ENCODE assay signal across 12 cellular contexts in the genomic region with DNA sequence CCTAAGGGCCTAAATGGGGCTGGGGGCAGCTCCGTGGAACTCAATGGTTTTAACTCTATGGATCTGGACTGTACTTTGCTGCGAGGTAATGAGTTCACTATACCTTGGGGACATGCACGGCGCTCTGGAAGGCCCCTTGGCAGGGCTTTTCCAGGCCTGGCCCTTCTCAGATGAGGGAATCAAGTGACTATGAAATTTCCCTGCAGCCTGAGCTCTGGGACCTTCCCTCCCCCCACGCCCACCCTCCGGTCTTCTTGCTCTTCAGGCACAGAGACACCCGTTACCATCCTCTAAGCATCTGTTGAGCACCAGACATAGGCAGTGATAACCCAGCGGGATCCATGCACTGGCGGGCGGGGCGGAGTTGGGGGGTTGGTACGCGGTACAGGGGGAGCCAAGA.
"Had no signal": no experiment of that assay in that cellular context is flagged by ENCODE, and none has a peak within 500 bp of the region (broad histone marks: within the 10 kb centered on the region; RNA-seq: fewer than 3 reads in every experiment).

No MANE protein-coding gene starts in this region.

- H3K27ac ChIP-seq: gastroesophageal sphincter, parathyroid adenoma had no signal

- H3K27me3 Mint-ChIP-seq: activated naive CD8-positive, alpha-beta T cell treated with anti-CD3 and anti-CD28 coated beads, Interleukin-2, amount 10 ng/mL, durations not matched to agents 7 days and 5 days; type B pancreatic cell had no signal

- H3K4me3 ChIP-seq: gastroesophageal sphincter had no signal

- H3K9me3 ChIP-seq: gastroesophageal sphincter had no signal

- H3K36me3 ChIP-seq: gastroesophageal sphincter had no signal

- H3K79me2 ChIP-seq: parathyroid adenoma had no signal

- H3K36me3 Mint-ChIP-seq: activated naive CD8-positive, alpha-beta T cell treated with anti-CD3 and anti-CD28 coated beads, Interleukin-2, amount 10 ng/mL, durations not matched to agents 7 days and 5 days had no signal

- DNase-seq: activated naive CD4-positive, alpha-beta T cell; activated naive CD8-positive, alpha-beta T cell treated with anti-CD3 and anti-CD28 coated beads, Interleukin-2, amount 10 ng/mL, durations not matched to agents 7 days and 5 days; islet precursor cell; SIG-M5; stimulated activated CD4-positive, alpha-beta T cell treated with anti-CD3 and anti-CD28 coated beads, Interleukin-15, amount 100 ng/mL, for 24 hours; stimulated activated CD4-positive, alpha-beta T cell treated with anti-CD3 and anti-CD28 coated beads, Interleukin-4, amount 100 ng/mL, for 1 hour; stimulated activated naive CD4-positive, alpha-beta T cell treated with Interleukin-2 at 50 U/mL for 16 hours had no signal

- H2AFZ ChIP-seq: parathyroid adenoma had no signal

- H3K4me3 Mint-ChIP-seq: activated naive CD8-positive, alpha-beta T cell treated with anti-CD3 and anti-CD28 coated beads, Interleukin-2, amount 10 ng/mL, durations not matched to agents 7 days and 5 days; neural crest cell; T-helper 1 cell treated with Interleukin-12 subunit alpha and Interleukin-12 subunit beta and Interleukin-4 antibody, amounts not matched to agents 30 μg/mL and 1 μg/mL, for 36 hours; type B pancreatic cell had no signal

- ATAC-seq: gastroesophageal sphincter had no signal

- H3K4me1 Mint-ChIP-seq: activated naive CD8-positive, alpha-beta T cell treated with anti-CD3 and anti-CD28 coated beads, Interleukin-2, amount 10 ng/mL, durations not matched to agents 7 days and 5 days had no signal

- H3K9me3 Mint-ChIP-seq: activated naive CD8-positive, alpha-beta T cell treated with anti-CD3 and anti-CD28 coated beads, Interleukin-2, amount 10 ng/mL, durations not matched to agents 7 days and 5 days; neural crest cell; type B pancreatic cell had no signal

- H3K27me3 ChIP-seq: gastroesophageal sphincter had no signal

- H3K27ac Mint-ChIP-seq: activated naive CD8-positive, alpha-beta T cell treated with anti-CD3 and anti-CD28 coated beads, Interleukin-2, amount 10 ng/mL, durations not matched to agents 7 days and 5 days; T-helper 1 cell treated with Interleukin-12 subunit alpha and Interleukin-12 subunit beta and Interleukin-4 antibody, amounts not matched to agents 30 μg/mL and 1 μg/mL, for 36 hours; type B pancreatic cell had no signal

- H3K4me1 ChIP-seq: parathyroid adenoma had no signal
